15 cellular contexts compared by ENCODE assay signal in the genomic region with DNA sequence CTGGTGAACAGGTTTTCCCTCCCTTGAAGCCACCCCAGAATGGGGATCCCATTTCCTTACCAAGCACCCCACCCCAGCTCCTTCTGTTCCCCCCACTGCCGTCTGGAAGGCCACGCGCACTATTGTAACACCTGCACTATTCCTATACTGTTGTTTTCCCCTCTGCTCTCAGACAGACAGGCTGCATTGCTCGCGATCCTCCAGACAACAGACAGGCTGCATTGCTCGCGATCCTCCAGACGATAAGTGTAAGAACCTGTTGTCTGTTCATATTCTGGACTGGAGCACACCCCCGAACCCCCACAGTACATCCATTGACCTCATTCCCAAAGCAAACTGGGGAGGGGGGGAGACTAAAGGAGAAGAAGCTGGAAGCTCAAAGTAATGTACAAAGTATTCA.
A peak's percentile ranks its signal among the peaks of the same experiment; 100 is the strongest.
DNase-seq lines count a peak whose midpoint lies in the region; ATAC-seq and TF ChIP-seq lines count a peak whose summit lies in the region.
"Had no signal": no experiment of that assay in that cellular context is flagged by ENCODE, and none has a peak within 500 bp of the region (broad histone marks: within the 10 kb centered on the region; RNA-seq: fewer than 3 reads in every experiment).

No MANE protein-coding gene starts in this region.

- H3K27me3 ChIP-seq in heart left ventricle (no peaks in the 10 kb centered on the region), right atrium auricular region (no peaks in the 10 kb centered on the region), layer of hippocampus (ENCODE audit: control insufficient read depth, insufficient read depth, low read length) (no peaks in the 10 kb centered on the region), upper lobe of right lung (no peaks in the 10 kb centered on the region)
- H3K27me3 ChIP-seq: transverse colon had no signal

- TF ChIP-seq CTCF in heart left ventricle (IDR thresholded peaks at IDR 0.05) = no peak
- no peak for TF ChIP-seq CTCF in right atrium auricular region (IDR thresholded peaks at IDR 0.05)
- TF ChIP-seq CTCF in NB4 (IDR thresholded peaks at IDR 0.05; ENCODE audit: low read depth, low read length) = no peak
- TF ChIP-seq CTCF in upper lobe of right lung (IDR thresholded peaks at IDR 0.05) = no peak
- TF ChIP-seq CTCF in GM20000 (IDR thresholded peaks at IDR 0.05; ENCODE audit: extremely low read depth, missing control alignments) = no peak

- H3K9me3 ChIP-seq in heart left ventricle (no peaks in the 10 kb centered on the region), right atrium auricular region (no peaks in the 10 kb centered on the region), upper lobe of right lung (no peaks in the 10 kb centered on the region)
- H3K9me3 ChIP-seq: esophagus squamous epithelium, transverse colon had no signal

- TF ChIP-seq POLR2A in heart left ventricle (IDR thresholded peaks at IDR 0.05) = no peak
- TF ChIP-seq POLR2A in NB4 (IDR thresholded peaks at IDR 0.05; ENCODE audit: extremely low read depth, insufficient read length) = no peak

- H3K27ac ChIP-seq in heart left ventricle (peak overlapping the region in 10 of 12 donors; percentile 9 to 91 (median 46)), right atrium auricular region (no peak overlapping the region), layer of hippocampus (ENCODE audit: low read depth, low read length) (peak overlapping the region; percentile 24), upper lobe of right lung (peak overlapping the region; percentile 60)

- H3K4me1 ChIP-seq in heart left ventricle = peaks cover 0 to 81% (median 35%) of the 10 kb centered on the region in 12 donors
- H3K4me1 ChIP-seq in right atrium auricular region = peaks cover 0 to 25% of the 10 kb centered on the region in 2 donors
- H3K4me1 ChIP-seq in upper lobe of right lung = peaks cover 40% of the 10 kb centered on the region

- H3K4me3 ChIP-seq in heart left ventricle (no peak overlapping the region), right atrium auricular region (no peak overlapping the region), NB4 (ENCODE audit: low read depth, low read length) (no peak overlapping the region), upper lobe of right lung (no peak overlapping the region)
- H3K4me3 ChIP-seq: esophagus squamous epithelium, transverse colon had no signal

- H3K36me3 ChIP-seq in heart left ventricle (no peaks in the 10 kb centered on the region), right atrium auricular region (no peaks in the 10 kb centered on the region), upper lobe of right lung (no peaks in the 10 kb centered on the region)
- H3K36me3 ChIP-seq: esophagus squamous epithelium, transverse colon had no signal

- no peak for ATAC-seq in heart left ventricle
- no peak for ATAC-seq in upper lobe of right lung
- ATAC-seq in GM18909 (IDR thresholded peaks at IDR 0.05; ENCODE audit: poor library complexity, unreplicated experiment) = no peak
- ATAC-seq: effector memory CD8-positive, alpha-beta T cell had no signal

- DNase-seq in heart left ventricle (no peak), right atrium auricular region (ENCODE audit: low spot score) (no peak), NB4 (ENCODE audit: low read depth) (peak; percentile 38), upper lobe of right lung (no peak), GM20000 (ENCODE audit: low spot score) (no peak)
- DNase-seq: activated CD4-positive, alpha-beta T cell treated with anti-CD3 and anti-CD28 coated beads for 48 hours; activated naive CD4-positive, alpha-beta T cell; effector memory CD8-positive, alpha-beta T cell; esophagus squamous epithelium; NCI-H1048; NCI-H187 treated with DMSO at 0.1 percent for 48 hours; stimulated activated CD4-positive, alpha-beta T cell treated with anti-CD3 and anti-CD28 coated beads, Interleukin-4, amount 100 ng/mL, for 1 hour had no signal

- intact Hi-C loops in heart left ventricle (cut with DNase I) = loop anchor here in 3 of 10 donors (2.0 to 10.0 kb wide), 2 partner anchors 68 to 96 kb away; no protein-coding TSS in a partner anchor
- intact Hi-C loops in upper lobe of right lung (cut with DNase I) = no loop called here

- WGBS in heart left ventricle, 4 donors = 75 to 89% (median 81%) methylated on average over 9 of the region's 9 CpGs

Comparison
In these comparisons a context has a peak if more than half of its experiments do, and no peak if none do; other contexts are left out.
1. H3K27ac ChIP-seq: peak in heart left ventricle (10 of 12), layer of hippocampus (single experiment) and upper lobe of right lung (single experiment); none in right atrium auricular region (0 of 2).